Comparison of ENCODE assay signal across 1 cellular context in genomic region chr17:996554-997344, GRCh38.
TF ChIP-seq lines count a peak whose summit lies in the region.

TIMM22 (plus strand) TSS chr17:997129; CDS start chr17:997143, 14 bp downstream.

TF ChIP-seq in H1, 55 proteins besides CTCF, POLR2A, EP300 and RAD21 (continued from another document):
- TF ChIP-seq CBX5 (IDR thresholded peaks at IDR 0.05; ENCODE audit: low read depth, low read length) (no peak), NANOG (IDR thresholded peaks at IDR 0.05; ENCODE audit: insufficient read depth, low read depth, low read length, poor library complexity, severe bottlenecking) (peak; percentile 34), GABPA (IDR thresholded peaks at IDR 0.05; ENCODE audit: borderline replicate concordance, insufficient read depth, low read length) (peak; percentile 56; the same call in 1 of the 2 replicates), RXRA (IDR thresholded peaks at IDR 0.05; ENCODE audit: insufficient read depth, low read depth, low read length) (no peak), SP4 (IDR thresholded peaks at IDR 0.05; ENCODE audit: low read length) (no peak; the same call in 1 of the 2 replicates), TCF12 (IDR thresholded peaks at IDR 0.05; ENCODE audit: low read depth, low read length) (peak; percentile 64; the same call in 1 of the 2 replicates), HDAC6 (IDR thresholded peaks at IDR 0.05; ENCODE audit: low read depth, low read length) (no peak), SUZ12 (IDR thresholded peaks at IDR 0.05; ENCODE audit: low read length) (no peak), FOSL1 (IDR thresholded peaks at IDR 0.05; ENCODE audit: insufficient read depth, low read depth, low read length) (no peak; the same call in 1 of the 2 replicates), SAP30 (IDR thresholded peaks at IDR 0.05; ENCODE audit: insufficient read depth, insufficient replicate concordance, low read length) (no peak), TAF1 (IDR thresholded peaks at IDR 0.05; ENCODE audit: low read depth, low read length) (peak; percentile 99), PHF8 (conservative IDR thresholded peaks at IDR 0.05; ENCODE audit: low read depth, low read length) (peak; percentile 98), CEBPB (IDR thresholded peaks at IDR 0.05; ENCODE audit: low read depth, low read length) (no peak), SIN3A (conservative IDR thresholded peaks at IDR 0.05 in 1 of 2, IDR thresholded peaks at IDR 0.05 in 1 of 2; ENCODE audit: low read depth in 1 of 2, low read length in 2 of 2) (peak; percentile 65 to 89; a peak in 2 of 4 replicates), RNF2 (IDR thresholded peaks at IDR 0.05; ENCODE audit: borderline replicate concordance, low read depth, low read length, missing control alignments, poor library complexity, severe bottlenecking) (no peak), BRCA1 (IDR thresholded peaks at IDR 0.05; ENCODE audit: low read depth, low read length) (peak; percentile 56), KDM1A (IDR thresholded peaks at IDR 0.05; ENCODE audit: borderline replicate concordance, low read length) (no peak), NRF1 (IDR thresholded peaks at IDR 0.05; ENCODE audit: low read depth, low read length) (no peak), JUND (IDR thresholded peaks at IDR 0.05; ENCODE audit: low read length) (0 out of 2 replicates have a peak, but pooled peaks have one; percentile 47), RFX5 (IDR thresholded peaks at IDR 0.05; ENCODE audit: borderline replicate concordance, low read depth, low read length) (no peak), ASH2L (IDR thresholded peaks at IDR 0.05; ENCODE audit: low read length) (peak; percentile 95), BCL11A (IDR thresholded peaks at IDR 0.05; ENCODE audit: low read depth in 2 of 2, low read length in 2 of 2) (no peak), ZNF274 (IDR thresholded peaks at IDR 0.05; ENCODE audit: borderline replicate concordance, extremely low read depth, low read length) (no peak), USF2 (IDR thresholded peaks at IDR 0.05; ENCODE audit: low read length) (no peak; the same call in 1 of the 2 replicates), CREB1 (IDR thresholded peaks at IDR 0.05) (peak; percentile 94), CTBP2 (IDR thresholded peaks at IDR 0.05; ENCODE audit: borderline replicate concordance, insufficient read depth, insufficient read length, low read length) (no peak), SIX5 (IDR thresholded peaks at IDR 0.05; ENCODE audit: low read depth, low read length) (peak; percentile 63), SRF (IDR thresholded peaks at IDR 0.05; ENCODE audit: low read depth, low read length) (no peak), EGR1 (IDR thresholded peaks at IDR 0.05; ENCODE audit: borderline replicate concordance, low read depth, low read length) (no peak), KDM4A (IDR thresholded peaks at IDR 0.05; ENCODE audit: low read depth, low read length, severe bottlenecking) (peak; percentile 39), EZH2 (IDR thresholded peaks at IDR 0.05; ENCODE audit: low read depth, low read length, severe bottlenecking) (no peak), KDM5A (IDR thresholded peaks at IDR 0.05; ENCODE audit: low read length) (peak; percentile 99), GTF2F1 (IDR thresholded peaks at IDR 0.05; ENCODE audit: borderline replicate concordance, low read depth, low read length) (no peak), JUN (IDR thresholded peaks at IDR 0.05; ENCODE audit: low read depth, low read length) (no peak), SP1 (IDR thresholded peaks at IDR 0.05; ENCODE audit: low read depth, low read length) (0 out of 2 replicates have a peak, but pooled peaks have one; percentile 52), MAFK (IDR thresholded peaks at IDR 0.05; ENCODE audit: low read depth, low read length) (no peak), POLR2AphosphoS5 (IDR thresholded peaks at IDR 0.05; ENCODE audit: low read depth, low read length) (peak; percentile 82), HDAC2 (IDR thresholded peaks at IDR 0.05; ENCODE audit: borderline replicate concordance in 1 of 2, low read depth in 2 of 2, low read length in 2 of 2) (peak; percentile 95 to 98; a peak in 3 of 4 replicates), BACH1 (IDR thresholded peaks at IDR 0.05; ENCODE audit: low read length) (peak; percentile 92), CHD2 (IDR thresholded peaks at IDR 0.05; ENCODE audit: low read length) (peak; percentile 85), TEAD4 (IDR thresholded peaks at IDR 0.05; ENCODE audit: low read depth, low read length) (peak; percentile 52; the same call in 1 of the 2 replicates), TAF7 (optimal IDR thresholded peaks at IDR 0.05; ENCODE audit: borderline replicate concordance, low read depth, low read length) (peak; percentile 98), SIRT6 (IDR thresholded peaks at IDR 0.05; ENCODE audit: low read length) (no peak), CHD1 (IDR thresholded peaks at IDR 0.05; ENCODE audit: low read depth, low read length) (no peak), TBP (IDR thresholded peaks at IDR 0.05; ENCODE audit: low read depth, low read length) (peak; percentile 93), SP2 (IDR thresholded peaks at IDR 0.05; ENCODE audit: low read length) (no peak)
- TF ChIP-seq, protein P1, sequence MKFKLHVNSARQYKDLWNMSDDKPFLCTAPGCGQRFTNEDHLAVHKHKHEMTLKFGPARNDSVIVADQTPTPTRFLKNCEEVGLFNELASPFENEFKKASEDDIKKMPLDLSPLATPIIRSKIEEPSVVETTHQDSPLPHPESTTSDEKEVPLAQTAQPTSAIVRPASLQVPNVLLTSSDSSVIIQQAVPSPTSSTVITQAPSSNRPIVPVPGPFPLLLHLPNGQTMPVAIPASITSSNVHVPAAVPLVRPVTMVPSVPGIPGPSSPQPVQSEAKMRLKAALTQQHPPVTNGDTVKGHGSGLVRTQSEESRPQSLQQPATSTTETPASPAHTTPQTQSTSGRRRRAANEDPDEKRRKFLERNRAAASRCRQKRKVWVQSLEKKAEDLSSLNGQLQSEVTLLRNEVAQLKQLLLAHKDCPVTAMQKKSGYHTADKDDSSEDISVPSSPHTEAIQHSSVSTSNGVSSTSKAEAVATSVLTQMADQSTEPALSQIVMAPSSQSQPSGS (IDR thresholded peaks at IDR 0.05; ENCODE audit: low read length): peak; percentile 79
- TF ChIP-seq, protein P2, sequence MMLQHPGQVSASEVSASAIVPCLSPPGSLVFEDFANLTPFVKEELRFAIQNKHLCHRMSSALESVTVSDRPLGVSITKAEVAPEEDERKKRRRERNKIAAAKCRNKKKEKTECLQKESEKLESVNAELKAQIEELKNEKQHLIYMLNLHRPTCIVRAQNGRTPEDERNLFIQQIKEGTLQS (IDR thresholded peaks at IDR 0.05; ENCODE audit: insufficient read depth, low read depth, low read length): no peak
- TF ChIP-seq, protein P3, sequence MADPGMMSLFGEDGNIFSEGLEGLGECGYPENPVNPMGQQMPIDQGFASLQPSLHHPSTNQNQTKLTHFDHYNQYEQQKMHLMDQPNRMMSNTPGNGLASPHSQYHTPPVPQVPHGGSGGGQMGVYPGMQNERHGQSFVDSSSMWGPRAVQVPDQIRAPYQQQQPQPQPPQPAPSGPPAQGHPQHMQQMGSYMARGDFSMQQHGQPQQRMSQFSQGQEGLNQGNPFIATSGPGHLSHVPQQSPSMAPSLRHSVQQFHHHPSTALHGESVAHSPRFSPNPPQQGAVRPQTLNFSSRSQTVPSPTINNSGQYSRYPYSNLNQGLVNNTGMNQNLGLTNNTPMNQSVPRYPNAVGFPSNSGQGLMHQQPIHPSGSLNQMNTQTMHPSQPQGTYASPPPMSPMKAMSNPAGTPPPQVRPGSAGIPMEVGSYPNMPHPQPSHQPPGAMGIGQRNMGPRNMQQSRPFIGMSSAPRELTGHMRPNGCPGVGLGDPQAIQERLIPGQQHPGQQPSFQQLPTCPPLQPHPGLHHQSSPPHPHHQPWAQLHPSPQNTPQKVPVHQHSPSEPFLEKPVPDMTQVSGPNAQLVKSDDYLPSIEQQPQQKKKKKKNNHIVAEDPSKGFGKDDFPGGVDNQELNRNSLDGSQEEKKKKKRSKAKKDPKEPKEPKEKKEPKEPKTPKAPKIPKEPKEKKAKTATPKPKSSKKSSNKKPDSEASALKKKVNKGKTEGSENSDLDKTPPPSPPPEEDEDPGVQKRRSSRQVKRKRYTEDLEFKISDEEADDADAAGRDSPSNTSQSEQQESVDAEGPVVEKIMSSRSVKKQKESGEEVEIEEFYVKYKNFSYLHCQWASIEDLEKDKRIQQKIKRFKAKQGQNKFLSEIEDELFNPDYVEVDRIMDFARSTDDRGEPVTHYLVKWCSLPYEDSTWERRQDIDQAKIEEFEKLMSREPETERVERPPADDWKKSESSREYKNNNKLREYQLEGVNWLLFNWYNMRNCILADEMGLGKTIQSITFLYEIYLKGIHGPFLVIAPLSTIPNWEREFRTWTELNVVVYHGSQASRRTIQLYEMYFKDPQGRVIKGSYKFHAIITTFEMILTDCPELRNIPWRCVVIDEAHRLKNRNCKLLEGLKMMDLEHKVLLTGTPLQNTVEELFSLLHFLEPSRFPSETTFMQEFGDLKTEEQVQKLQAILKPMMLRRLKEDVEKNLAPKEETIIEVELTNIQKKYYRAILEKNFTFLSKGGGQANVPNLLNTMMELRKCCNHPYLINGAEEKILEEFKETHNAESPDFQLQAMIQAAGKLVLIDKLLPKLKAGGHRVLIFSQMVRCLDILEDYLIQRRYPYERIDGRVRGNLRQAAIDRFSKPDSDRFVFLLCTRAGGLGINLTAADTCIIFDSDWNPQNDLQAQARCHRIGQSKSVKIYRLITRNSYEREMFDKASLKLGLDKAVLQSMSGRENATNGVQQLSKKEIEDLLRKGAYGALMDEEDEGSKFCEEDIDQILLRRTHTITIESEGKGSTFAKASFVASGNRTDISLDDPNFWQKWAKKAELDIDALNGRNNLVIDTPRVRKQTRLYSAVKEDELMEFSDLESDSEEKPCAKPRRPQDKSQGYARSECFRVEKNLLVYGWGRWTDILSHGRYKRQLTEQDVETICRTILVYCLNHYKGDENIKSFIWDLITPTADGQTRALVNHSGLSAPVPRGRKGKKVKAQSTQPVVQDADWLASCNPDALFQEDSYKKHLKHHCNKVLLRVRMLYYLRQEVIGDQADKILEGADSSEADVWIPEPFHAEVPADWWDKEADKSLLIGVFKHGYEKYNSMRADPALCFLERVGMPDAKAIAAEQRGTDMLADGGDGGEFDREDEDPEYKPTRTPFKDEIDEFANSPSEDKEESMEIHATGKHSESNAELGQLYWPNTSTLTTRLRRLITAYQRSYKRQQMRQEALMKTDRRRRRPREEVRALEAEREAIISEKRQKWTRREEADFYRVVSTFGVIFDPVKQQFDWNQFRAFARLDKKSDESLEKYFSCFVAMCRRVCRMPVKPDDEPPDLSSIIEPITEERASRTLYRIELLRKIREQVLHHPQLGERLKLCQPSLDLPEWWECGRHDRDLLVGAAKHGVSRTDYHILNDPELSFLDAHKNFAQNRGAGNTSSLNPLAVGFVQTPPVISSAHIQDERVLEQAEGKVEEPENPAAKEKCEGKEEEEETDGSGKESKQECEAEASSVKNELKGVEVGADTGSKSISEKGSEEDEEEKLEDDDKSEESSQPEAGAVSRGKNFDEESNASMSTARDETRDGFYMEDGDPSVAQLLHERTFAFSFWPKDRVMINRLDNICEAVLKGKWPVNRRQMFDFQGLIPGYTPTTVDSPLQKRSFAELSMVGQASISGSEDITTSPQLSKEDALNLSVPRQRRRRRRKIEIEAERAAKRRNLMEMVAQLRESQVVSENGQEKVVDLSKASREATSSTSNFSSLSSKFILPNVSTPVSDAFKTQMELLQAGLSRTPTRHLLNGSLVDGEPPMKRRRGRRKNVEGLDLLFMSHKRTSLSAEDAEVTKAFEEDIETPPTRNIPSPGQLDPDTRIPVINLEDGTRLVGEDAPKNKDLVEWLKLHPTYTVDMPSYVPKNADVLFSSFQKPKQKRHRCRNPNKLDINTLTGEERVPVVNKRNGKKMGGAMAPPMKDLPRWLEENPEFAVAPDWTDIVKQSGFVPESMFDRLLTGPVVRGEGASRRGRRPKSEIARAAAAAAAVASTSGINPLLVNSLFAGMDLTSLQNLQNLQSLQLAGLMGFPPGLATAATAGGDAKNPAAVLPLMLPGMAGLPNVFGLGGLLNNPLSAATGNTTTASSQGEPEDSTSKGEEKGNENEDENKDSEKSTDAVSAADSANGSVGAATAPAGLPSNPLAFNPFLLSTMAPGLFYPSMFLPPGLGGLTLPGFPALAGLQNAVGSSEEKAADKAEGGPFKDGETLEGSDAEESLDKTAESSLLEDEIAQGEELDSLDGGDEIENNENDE (IDR thresholded peaks at IDR 0.05; ENCODE audit: insufficient replicate concordance, low read length): no peak
- TF ChIP-seq, protein P4, sequence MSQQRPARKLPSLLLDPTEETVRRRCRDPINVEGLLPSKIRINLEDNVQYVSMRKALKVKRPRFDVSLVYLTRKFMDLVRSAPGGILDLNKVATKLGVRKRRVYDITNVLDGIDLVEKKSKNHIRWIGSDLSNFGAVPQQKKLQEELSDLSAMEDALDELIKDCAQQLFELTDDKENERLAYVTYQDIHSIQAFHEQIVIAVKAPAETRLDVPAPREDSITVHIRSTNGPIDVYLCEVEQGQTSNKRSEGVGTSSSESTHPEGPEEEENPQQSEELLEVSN (IDR thresholded peaks at IDR 0.05): peak; percentile 95
- TF ChIP-seq, protein P5, sequence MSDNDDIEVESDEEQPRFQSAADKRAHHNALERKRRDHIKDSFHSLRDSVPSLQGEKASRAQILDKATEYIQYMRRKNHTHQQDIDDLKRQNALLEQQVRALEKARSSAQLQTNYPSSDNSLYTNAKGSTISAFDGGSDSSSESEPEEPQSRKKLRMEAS (IDR thresholded peaks at IDR 0.05): peak; percentile 99
